ENCODE assay signal across 9 cellular contexts in the genomic region with DNA sequence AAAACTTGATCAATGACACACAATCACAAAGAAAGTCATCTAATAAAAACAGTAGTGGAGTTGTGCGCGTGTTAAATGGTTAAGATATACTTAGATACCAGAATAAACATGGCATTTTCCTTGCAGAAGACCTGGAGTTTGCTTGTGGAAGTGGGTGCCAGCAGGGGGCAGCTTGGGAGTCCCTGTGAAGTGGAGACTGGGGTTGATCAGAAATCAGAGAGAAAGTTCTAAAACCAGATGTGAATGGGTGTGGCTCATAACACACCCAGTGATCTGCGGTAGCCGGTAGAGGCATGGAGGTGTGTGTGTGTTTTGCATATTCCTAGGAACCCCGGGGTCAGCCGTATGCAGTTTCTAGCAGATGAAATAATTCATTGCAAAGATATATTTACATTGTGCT.
DNase-seq lines count a peak whose midpoint lies in the region; ATAC-seq, FAIRE-seq and TF ChIP-seq lines count a peak whose summit lies in the region.
"Had no signal": no experiment of that assay in that cellular context is flagged by ENCODE, and none has a peak within 500 bp of the region (broad histone marks: within the 10 kb centered on the region; RNA-seq: fewer than 3 reads in every experiment).

No MANE protein-coding gene starts in this region.

- H3K4me3 ChIP-seq in GM12878 = no peak overlapping the region
- H3K4me3 ChIP-seq: skin epidermis had no signal

- BruUV-seq in GM12878 (replicated peaks; lab: Mats Ljungman, UMichigan) = no TSS peak

- H2AFZ ChIP-seq in GM12878 (ENCODE audit: control insufficient read depth, low read depth, low read length) = no peak overlapping the region

- WGBS in GM12878 (ENCODE audit: insufficient coverage, insufficient replicate concordance, low lambda C conversion rate, missing lambda C conversion rate) = 39% methylated on average over 6 of the region's 6 CpGs

- H3K27me3 ChIP-seq in GM12878 (replicated peaks in 1 of 2; ENCODE audit: control insufficient read depth in 2 of 2, insufficient read depth in 2 of 2, low read length in 1 of 2) = no peaks in the 10 kb centered on the region

- FAIRE-seq in GM12878 (lab: Jason Lieb, UNC) (no peak), urothelium cell line (lab: Jason Lieb, UNC) (no peak)

- ATAC-seq in GM19351 (IDR thresholded peaks at IDR 0.05; ENCODE audit: unreplicated experiment) (peak; percentile 46), GM12878 (peak; percentile 14; the same call in 2 of the 3 replicates), HG02588 (IDR thresholded peaks at IDR 0.05; ENCODE audit: unreplicated experiment) (no peak)

- RAD21 ChIA-PET in GM12878 (lab: Charles Lee; ENCODE audit: unreplicated experiment) = no interaction called here

- H3K9ac ChIP-seq in GM12878 (ENCODE audit: control insufficient read depth, insufficient read depth, low read length) = no peak overlapping the region

- no peak for TF ChIP-seq EP300 in GM12878 (IDR thresholded peaks at IDR 0.05; ENCODE audit: borderline replicate concordance in 1 of 2, control insufficient read depth in 1 of 2, low read depth in 2 of 2, low read length in 2 of 2)

- H3K27ac ChIP-seq in GM12878 (ENCODE audit: control insufficient read depth, insufficient read depth) = no peak overlapping the region
- H3K27ac ChIP-seq: skin epidermis had no signal

- peak; percentile 17 to 30 (median 25); a peak in 4 of 6 replicates for TF ChIP-seq CTCF in GM12878 (IDR thresholded peaks at IDR 0.05 in 2 of 3, conservative IDR thresholded peaks at IDR 0.05 in 1 of 3; ENCODE audit: control insufficient read depth in 2 of 3, extremely low read depth in 1 of 3, insufficient read depth in 1 of 3, low read depth in 3 of 3, low read length in 3 of 3)

- in situ Hi-C loops in GM12878 (cut with MboI) = no loop called here

- POLR2A ChIA-PET in GM12878 (lab: Charles Lee) = no interaction called here

- peak; percentile 50 for TF ChIP-seq RAD21 in GM12878 (IDR thresholded peaks at IDR 0.05; ENCODE audit: insufficient read depth, low read depth, low read length)

- H4K20me1 ChIP-seq in GM12878 (ENCODE audit: control insufficient read depth, insufficient read depth) = no peaks in the 10 kb centered on the region

- CTCF ChIA-PET in GM12878 (lab: Yijun Ruan, JAX) = interaction anchor here (0.5 to 1.2 kb wide), 3 partner anchors 18 to 300 kb away, joined by 3 read pairs; no protein-coding TSS in a partner anchor

- no peak for TF ChIP-seq POLR2A in GM12878 (IDR thresholded peaks at IDR 0.05; ENCODE audit: low read depth, low read length)

- peak; percentile 50 for DNase-seq in T follicular helper cell (ENCODE audit: low read depth)
- DNase-seq in GM12878 (ENCODE audit: low read depth, low spot score) = no peak
- DNase-seq in medulla oblongata (ENCODE audit: extremely low spot score) = peak; percentile 14
- peak; percentile 36 to 71 (median 48) for DNase-seq in stimulated activated naive CD4-positive, alpha-beta T cell (lab: John Stamatoyannopoulos, UW)
- DNase-seq in urothelium cell line (ENCODE audit: low spot score) = no peak
- DNase-seq in posterior vena cava (ENCODE audit: low spot score) = no peak

- SMC1A ChIA-PET in GM12878 (lab: Charles Lee; ENCODE audit: uncharacterized antibody, unreplicated experiment) = no interaction called here

- H3K9me3 ChIP-seq in GM12878 (replicated peaks; ENCODE audit: control insufficient read depth, insufficient read depth, low read length) = peaks cover under 1% of the 10 kb centered on the region; the same call in 2 of the 3 replicates

- intact Hi-C loops in GM12878 (cut with micrococcal nuclease; ENCODE audit: unreplicated experiment) = loop anchor here (10.0 kb wide), 1 partner anchor 552 kb away; no protein-coding TSS in a partner anchor
- intact Hi-C loops in posterior vena cava (cut with DNase I) = no loop called here

- H3K36me3 ChIP-seq in GM12878 (ENCODE audit: control insufficient read depth in 2 of 2, insufficient read depth in 2 of 2, low read length in 1 of 2) = no peaks in the 10 kb centered on the region

- no peak overlapping the region for H3K4me2 ChIP-seq in GM12878 (ENCODE audit: control insufficient read depth, insufficient read depth)

- H3K79me2 ChIP-seq in GM12878 (ENCODE audit: control insufficient read depth, insufficient read depth, low read length) = no peaks in the 10 kb centered on the region

- H3K4me1 ChIP-seq in GM12878 (ENCODE audit: control insufficient read depth, insufficient read depth, low read length) = peaks cover 13% of the 10 kb centered on the region; the same call in 1 of the 2 replicates

TF ChIP-seq in GM12878, 131 proteins besides CTCF, POLR2A, EP300 and RAD21:
- TF ChIP-seq, protein P1, sequence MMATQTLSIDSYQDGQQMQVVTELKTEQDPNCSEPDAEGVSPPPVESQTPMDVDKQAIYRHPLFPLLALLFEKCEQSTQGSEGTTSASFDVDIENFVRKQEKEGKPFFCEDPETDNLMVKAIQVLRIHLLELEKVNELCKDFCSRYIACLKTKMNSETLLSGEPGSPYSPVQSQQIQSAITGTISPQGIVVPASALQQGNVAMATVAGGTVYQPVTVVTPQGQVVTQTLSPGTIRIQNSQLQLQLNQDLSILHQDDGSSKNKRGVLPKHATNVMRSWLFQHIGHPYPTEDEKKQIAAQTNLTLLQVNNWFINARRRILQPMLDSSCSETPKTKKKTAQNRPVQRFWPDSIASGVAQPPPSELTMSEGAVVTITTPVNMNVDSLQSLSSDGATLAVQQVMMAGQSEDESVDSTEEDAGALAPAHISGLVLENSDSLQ (IDR thresholded peaks at IDR 0.05) = no peak
- TF ChIP-seq SREBF1 (IDR thresholded peaks at IDR 0.05; ENCODE audit: low read length) = no peak
- TF ChIP-seq CHD4 (IDR thresholded peaks at IDR 0.05) = no peak
- TF ChIP-seq SMC3 (IDR thresholded peaks at IDR 0.05; ENCODE audit: borderline replicate concordance, low read length) = peak; percentile 18; the same call in 1 of the 2 replicates
- no peak for TF ChIP-seq TBL1XR1 (IDR thresholded peaks at IDR 0.05; ENCODE audit: low read depth, low read length)
- TF ChIP-seq MTA2 (IDR thresholded peaks at IDR 0.05; ENCODE audit: low read depth) = no peak
TF ChIP-seq in GM12878: peak in this region for 1.

Comparison
In these comparisons a context has a peak if more than half of its experiments do, and no peak if none do; other contexts are left out.
1. DNase-seq: peak in T follicular helper cell (single experiment), medulla oblongata (single experiment) and stimulated activated naive CD4-positive, alpha-beta T cell (6 of 6); none in GM12878 (single experiment), urothelium cell line (single experiment) and posterior vena cava (single experiment).